ENCODE assay signal across 13 cellular contexts in genomic region chr20:34222208-34222607, GRCh38. TPM values are rescaled to one million over a fixed set of nuclear protein-coding genes. Genes with fewer than 3 reads are reported as not detected.
DNase-seq lines count a peak whose midpoint lies in the region; ATAC-seq and TF ChIP-seq lines count a peak whose summit lies in the region.
"Had no signal": no experiment of that assay in that cellular context is flagged by ENCODE, and none has a peak within 500 bp of the region (broad histone marks: within the 10 kb centered on the region; RNA-seq: fewer than 3 reads in every experiment).

No MANE protein-coding gene starts in this region.

- no peak for TF ChIP-seq POLR2A in esophagus muscularis mucosa (IDR thresholded peaks at IDR 0.05; ENCODE audit: low read depth)

- H3K9me3 Mint-ChIP-seq in activated CD4-positive, alpha-beta T cell treated with anti-CD3 and anti-CD28 coated beads for 36 hours (ENCODE audit: low read depth), result no peaks in the 10 kb centered on the region
- no peaks in the 10 kb centered on the region for H3K9me3 Mint-ChIP-seq in activated CD4-positive, alpha-beta T cell treated with anti-CD3 and anti-CD28 coated beads, Interleukin-2, amount 10 ng/mL, durations not matched to agents 7 days and 5 days
- H3K9me3 Mint-ChIP-seq in endothelial cell (ENCODE audit: unreplicated experiment), result no peaks in the 10 kb centered on the region
- H3K9me3 Mint-ChIP-seq: activated naive CD4-positive, alpha-beta T cell treated with anti-CD3 and anti-CD28 coated beads for 36 hours had no signal

- peaks cover 2% of the 10 kb centered on the region for H3K4me1 Mint-ChIP-seq in activated CD4-positive, alpha-beta T cell treated with anti-CD3 and anti-CD28 coated beads for 36 hours
- peaks cover 2% of the 10 kb centered on the region for H3K4me1 Mint-ChIP-seq in activated CD4-positive, alpha-beta T cell treated with anti-CD3 and anti-CD28 coated beads, Interleukin-2, amount 10 ng/mL, durations not matched to agents 7 days and 5 days
- peaks cover 6% of the 10 kb centered on the region for H3K4me1 Mint-ChIP-seq in endothelial cell (ENCODE audit: unreplicated experiment)

- H3K9me3 ChIP-seq in esophagus muscularis mucosa, result no peaks in the 10 kb centered on the region

- H3K27ac Mint-ChIP-seq in activated CD4-positive, alpha-beta T cell treated with anti-CD3 and anti-CD28 coated beads for 36 hours, result no peak overlapping the region
- H3K27ac Mint-ChIP-seq in activated CD4-positive, alpha-beta T cell treated with anti-CD3 and anti-CD28 coated beads, Interleukin-2, amount 10 ng/mL, durations not matched to agents 7 days and 5 days, result no peak overlapping the region
- H3K27ac Mint-ChIP-seq in endothelial cell (ENCODE audit: unreplicated experiment), result no peak overlapping the region
- H3K27ac Mint-ChIP-seq: activated naive CD4-positive, alpha-beta T cell treated with anti-CD3 and anti-CD28 coated beads for 36 hours had no signal

- peaks cover 0 to 2% (median 0%) of the 10 kb centered on the region in 4 donors for H3K4me1 ChIP-seq in esophagus muscularis mucosa

- no peak for TF ChIP-seq CTCF in RWPE1 (conservative IDR thresholded peaks at IDR 0.05; ENCODE audit: low read depth)
- no peak for TF ChIP-seq CTCF in esophagus muscularis mucosa (IDR thresholded peaks at IDR 0.05)
- no peak for TF ChIP-seq CTCF in endothelial cell (IDR thresholded peaks at IDR 0.05; ENCODE audit: unreplicated experiment)

- no peak overlapping the region for H3K4me3 Mint-ChIP-seq in activated CD4-positive, alpha-beta T cell treated with anti-CD3 and anti-CD28 coated beads for 36 hours
- no peak overlapping the region for H3K4me3 Mint-ChIP-seq in activated CD4-positive, alpha-beta T cell treated with anti-CD3 and anti-CD28 coated beads, Interleukin-2, amount 10 ng/mL, durations not matched to agents 7 days and 5 days
- H3K4me3 Mint-ChIP-seq in endothelial cell (ENCODE audit: unreplicated experiment), result no peak overlapping the region
- H3K4me3 Mint-ChIP-seq: activated naive CD4-positive, alpha-beta T cell treated with anti-CD3 and anti-CD28 coated beads for 36 hours had no signal

- H3K27ac ChIP-seq in RWPE1, result no peak overlapping the region
- no peak overlapping the region for H3K27ac ChIP-seq in esophagus muscularis mucosa (replicated peaks in 1 of 4)
- H3K27ac ChIP-seq: VCaP had no signal

- POLR2A ChIA-PET in activated CD4-positive, alpha-beta T cell treated with anti-CD3 and anti-CD28 coated beads for 36 hours (lab: Charles Lee), result no interaction called here
- POLR2A ChIA-PET in activated CD4-positive, alpha-beta T cell treated with anti-CD3 and anti-CD28 coated beads, Interleukin-2, amount 10 ng/mL, durations not matched to agents 7 days and 5 days (lab: Charles Lee), result no interaction called here
- POLR2A ChIA-PET in RWPE1 (lab: Yijun Ruan, JAX; ENCODE audit: low non-redundant PET), result interaction anchor here (0.5 kb wide), 1 partner anchor 26 kb away, joined by 4 read pairs; no protein-coding TSS in a partner anchor

- H3K36me3 Mint-ChIP-seq in activated CD4-positive, alpha-beta T cell treated with anti-CD3 and anti-CD28 coated beads for 36 hours (ENCODE audit: low read depth), result no peaks in the 10 kb centered on the region
- H3K36me3 Mint-ChIP-seq in activated CD4-positive, alpha-beta T cell treated with anti-CD3 and anti-CD28 coated beads, Interleukin-2, amount 10 ng/mL, durations not matched to agents 7 days and 5 days (ENCODE audit: low read depth), result no peaks in the 10 kb centered on the region
- no peaks in the 10 kb centered on the region for H3K36me3 Mint-ChIP-seq in endothelial cell (ENCODE audit: low read depth, unreplicated experiment)

- intact Hi-C loops in activated CD4-positive, alpha-beta T cell treated with anti-CD3 and anti-CD28 coated beads for 36 hours (cut with DNase I, micrococcal nuclease), result no loop called here
- intact Hi-C loops in esophagus muscularis mucosa (cut with DNase I), result no loop called here

- DNase-seq in activated CD4-positive, alpha-beta T cell treated with anti-CD3 and anti-CD28 coated beads for 36 hours, result peak; percentile 29
- DNase-seq in activated CD4-positive, alpha-beta T cell treated with anti-CD3 and anti-CD28 coated beads, Interleukin-2, amount 10 ng/mL, durations not matched to agents 7 days and 5 days, result no peak
- DNase-seq in RWPE1 (ENCODE audit: low spot score) (peak; percentile 67), esophagus muscularis mucosa (ENCODE audit: extremely low spot score) (peak; percentile 70), stromal cell of bone marrow (ENCODE audit: low read depth) (peak; percentile 93), SK-N-DZ (ENCODE audit: low spot score) (no peak), endothelial cell (ENCODE audit: low spot score) (no peak), KG1 (lab: John Stamatoyannopoulos, UW) (no peak)
- DNase-seq: activated naive CD4-positive, alpha-beta T cell treated with anti-CD3 and anti-CD28 coated beads for 36 hours; midbrain; NCI-H526 had no signal

- H3K4me3 ChIP-seq in esophagus muscularis mucosa, result no peak overlapping the region

- peaks cover 23% of the 10 kb centered on the region for H3K27me3 Mint-ChIP-seq in activated CD4-positive, alpha-beta T cell treated with anti-CD3 and anti-CD28 coated beads for 36 hours
- peaks cover 22% of the 10 kb centered on the region for H3K27me3 Mint-ChIP-seq in activated CD4-positive, alpha-beta T cell treated with anti-CD3 and anti-CD28 coated beads, Interleukin-2, amount 10 ng/mL, durations not matched to agents 7 days and 5 days
- H3K27me3 Mint-ChIP-seq in endothelial cell (ENCODE audit: unreplicated experiment), result no peaks in the 10 kb centered on the region

- WGBS in esophagus muscularis mucosa, result 72% methylated on average over 3 of the region's 3 CpGs

- no peaks in the 10 kb centered on the region for H3K36me3 ChIP-seq in esophagus muscularis mucosa

- ATAC-seq in activated CD4-positive, alpha-beta T cell treated with anti-CD3 and anti-CD28 coated beads for 36 hours, result peak; percentile 68

- H3K27me3 ChIP-seq in esophagus muscularis mucosa, result no peaks in the 10 kb centered on the region

- TF ChIP-seq EP300 in esophagus muscularis mucosa (IDR thresholded peaks at IDR 0.05), result no peak

- CTCF ChIA-PET in activated CD4-positive, alpha-beta T cell treated with anti-CD3 and anti-CD28 coated beads for 36 hours (lab: Charles Lee), result interaction anchor here (1.4 kb wide), 1 partner anchor 10 kb away, joined by 4 read pairs; no protein-coding TSS in a partner anchor
- CTCF ChIA-PET in activated CD4-positive, alpha-beta T cell treated with anti-CD3 and anti-CD28 coated beads, Interleukin-2, amount 10 ng/mL, durations not matched to agents 7 days and 5 days (lab: Charles Lee), result interaction anchor here (0.6 to 1.0 kb wide), 3 partner anchors 109 to 619 kb away, joined by 3 read pairs; no protein-coding TSS in a partner anchor
- CTCF ChIA-PET in RWPE1 (lab: Yijun Ruan, JAX), result interaction anchor here (0.7 to 1.4 kb wide), 2 partner anchors 10 to 11 kb away, joined by 7 read pairs; no protein-coding TSS in a partner anchor

RNA-seq across cellular contexts. Expression of gene ASIP, which starts 19.0 kb away (rescaled TPM):
- total RNA-seq in activated CD4-positive, alpha-beta T cell treated with anti-CD3 and anti-CD28 coated beads for 36 hours, result not detected
- not detected for total RNA-seq in activated CD4-positive, alpha-beta T cell treated with anti-CD3 and anti-CD28 coated beads, Interleukin-2, amount 10 ng/mL, durations not matched to agents 7 days and 5 days
- not detected for total RNA-seq in esophagus muscularis mucosa
- polyA plus RNA-seq in SK-N-DZ (2014; cell fraction: cytosol; rRNA removed), result not detected in 2 replicates
- polyA plus RNA-seq in SK-N-DZ (2014; cell fraction: nucleus; rRNA removed), result not detected in 2 replicates
- total RNA-seq in endothelial cell (ENCODE audit: unreplicated experiment), result not detected
- total RNA-seq: activated naive CD4-positive, alpha-beta T cell treated with anti-CD3 and anti-CD28 coated beads for 36 hours; temporal lobe had no signal

Comparison
In these comparisons a context has a peak if more than half of its experiments do, and no peak if none do; other contexts are left out.
1. DNase-seq: peak in activated CD4-positive, alpha-beta T cell treated with anti-CD3 and anti-CD28 coated beads for 36 hours (single experiment), RWPE1 (single experiment), esophagus muscularis mucosa (single experiment) and stromal cell of bone marrow (single experiment); none in activated CD4-positive, alpha-beta T cell treated with anti-CD3 and anti-CD28 coated beads, Interleukin-2, amount 10 ng/mL, durations not matched to agents 7 days and 5 days (single experiment), SK-N-DZ (single experiment), endothelial cell (single experiment) and KG1 (single experiment).